22 cellular contexts compared by ENCODE assay signal in the genomic region with DNA sequence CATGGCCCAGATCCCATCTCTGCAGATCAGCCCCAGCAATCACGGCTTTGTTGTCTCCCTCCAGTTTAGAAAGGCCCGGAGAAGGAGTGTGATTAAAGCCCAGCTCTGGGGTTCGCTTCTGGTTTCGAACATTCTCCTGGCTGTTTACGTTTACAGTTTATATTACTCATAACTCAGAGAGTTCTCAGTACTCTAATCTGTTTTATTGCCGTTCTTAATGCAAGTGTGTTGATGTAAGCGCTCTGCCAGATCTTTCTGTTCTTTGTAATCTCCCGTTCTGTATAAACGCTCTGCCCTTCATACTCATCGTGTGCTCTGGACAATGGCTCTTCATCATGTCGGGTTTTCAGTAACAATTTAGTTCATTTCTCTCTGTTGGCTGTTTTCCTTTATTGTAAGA.
A peak's percentile ranks its signal among the peaks of the same experiment; 100 is the strongest.
DNase-seq lines count a peak whose midpoint lies in the region; TF ChIP-seq lines count a peak whose summit lies in the region.
"Had no signal": no experiment of that assay in that cellular context is flagged by ENCODE, and none has a peak within 500 bp of the region (broad histone marks: within the 10 kb centered on the region; RNA-seq: fewer than 3 reads in every experiment).

No MANE protein-coding gene starts in this region.

- H2AFZ ChIP-seq in mesenchymal stem cell (ENCODE audit: low read depth, low read length), result no peak overlapping the region
- no peak overlapping the region for H2AFZ ChIP-seq in trophoblast cell (ENCODE audit: insufficient read depth, low read length, poor library complexity)
- H2AFZ ChIP-seq: GM23338 had no signal

- H3K4me1 ChIP-seq in HEK293 (ENCODE audit: control insufficient read depth, insufficient read depth, low read length), result peaks cover 23% of the 10 kb centered on the region
- H3K4me1 ChIP-seq in mesenchymal stem cell (ENCODE audit: control insufficient read depth, insufficient read depth, low read depth, low read length), result peaks cover 2% of the 10 kb centered on the region
- peaks cover 46% of the 10 kb centered on the region for H3K4me1 ChIP-seq in testis
- no peaks in the 10 kb centered on the region for H3K4me1 ChIP-seq in trophoblast cell (ENCODE audit: control insufficient read depth in 1 of 2, insufficient read depth in 2 of 2, low read length in 2 of 2)
- H3K4me1 ChIP-seq: psoas muscle had no signal

- no peak overlapping the region for H3K18ac ChIP-seq in mesenchymal stem cell (ENCODE audit: low read depth in 1 of 2, low read length in 2 of 2)
- no peak overlapping the region for H3K18ac ChIP-seq in trophoblast cell (ENCODE audit: low read length)

- H3K36me3 ChIP-seq in HEK293 (ENCODE audit: control insufficient read depth in 2 of 2, insufficient read depth in 1 of 2, low read length in 2 of 2) (no peaks in the 10 kb centered on the region), mesenchymal stem cell (ENCODE audit: control insufficient read depth in 1 of 2, insufficient read depth in 2 of 2, low read depth in 1 of 2, low read length in 2 of 2) (no peaks in the 10 kb centered on the region), testis (ENCODE audit: low read depth, missing control alignments) (no peaks in the 10 kb centered on the region), trophoblast cell (ENCODE audit: control insufficient read depth in 1 of 2, insufficient read depth in 2 of 2, low read length in 2 of 2) (no peaks in the 10 kb centered on the region)

- H3K4me2 ChIP-seq in mesenchymal stem cell (ENCODE audit: low read length, poor library complexity, severe bottlenecking), result no peak overlapping the region
- no peak overlapping the region for H3K4me2 ChIP-seq in trophoblast cell (ENCODE audit: low read length)
- H3K4me2 ChIP-seq: GM23338 had no signal

- POLR2A ChIA-PET in HEK293 (lab: Yijun Ruan, JAX), result no interaction called here

- no peak overlapping the region for H2BK15ac ChIP-seq in mesenchymal stem cell (ENCODE audit: low read depth, poor library complexity, severe bottlenecking)

- WGBS in mesenchymal stem cell, result 44% methylated on average over 9 of the region's 11 CpGs
- WGBS in testis, 2 donors, result 29 to 52% methylated on average over 11 of the region's 11 CpGs
- WGBS in trophoblast cell (ENCODE audit: extremely low coverage, insufficient coverage, insufficient read length), result no CpG with 5 or more reads among the region's 11 CpGs

- H3K9me3 ChIP-seq in HEK293 (ENCODE audit: control insufficient read depth, insufficient read depth, low read depth, low read length), result no peaks in the 10 kb centered on the region
- H3K9me3 ChIP-seq in mesenchymal stem cell (ENCODE audit: control insufficient read depth, low read length), result no peaks in the 10 kb centered on the region
- no peaks in the 10 kb centered on the region for H3K9me3 ChIP-seq in testis
- H3K9me3 ChIP-seq in trophoblast cell (ENCODE audit: insufficient read depth, low read depth, low read length), result no peaks in the 10 kb centered on the region
- H3K9me3 ChIP-seq: psoas muscle had no signal

- no peak overlapping the region for H2AK5ac ChIP-seq in mesenchymal stem cell (ENCODE audit: low read length, severe bottlenecking)
- H2AK5ac ChIP-seq in trophoblast cell (ENCODE audit: low read length), result no peak overlapping the region

- H4K12ac ChIP-seq in trophoblast cell (ENCODE audit: low read depth, low read length), result no peak overlapping the region

- H4K91ac ChIP-seq in mesenchymal stem cell (ENCODE audit: low read length) (no peak overlapping the region), trophoblast cell (ENCODE audit: low read depth, low read length) (no peak overlapping the region)

- intact Hi-C loops in testis (cut with DNase I; ENCODE audit: low total_unique reads), result no loop called here

- no peak overlapping the region for H2BK12ac ChIP-seq in mesenchymal stem cell (ENCODE audit: low read length in 2 of 2)
- no peak overlapping the region for H2BK12ac ChIP-seq in trophoblast cell (ENCODE audit: low read length)

- H4K8ac ChIP-seq in mesenchymal stem cell (ENCODE audit: low read length), result no peak overlapping the region
- no peak overlapping the region for H4K8ac ChIP-seq in trophoblast cell (ENCODE audit: low read depth, low read length)

- no peak overlapping the region for H3K14ac ChIP-seq in mesenchymal stem cell (ENCODE audit: low read length in 2 of 2)
- no peak overlapping the region for H3K14ac ChIP-seq in trophoblast cell (ENCODE audit: low read length)

- CTCF ChIA-PET in HEK293 (lab: Yijun Ruan, JAX), result interaction anchor here (1.3 to 3.2 kb wide), 3 partner anchors 116 to 497 kb away, joined by 3 to 31 read pairs (median 6); no protein-coding TSS in a partner anchor

- H3K27ac ChIP-seq in HEK293 (ENCODE audit: extremely low read depth, low read depth, low read length), result no peak overlapping the region
- no peak overlapping the region for H3K27ac ChIP-seq in mesenchymal stem cell (ENCODE audit: low read length, poor library complexity, severe bottlenecking)
- peak overlapping the region; percentile 29 to 70 for H3K27ac ChIP-seq in testis
- H3K27ac ChIP-seq in trophoblast cell (ENCODE audit: low read depth, low read length), result no peak overlapping the region
- H3K27ac ChIP-seq: psoas muscle had no signal

- H3K79me1 ChIP-seq in mesenchymal stem cell (replicated peaks; ENCODE audit: low read length, poor library complexity, severe bottlenecking), result no peaks in the 10 kb centered on the region
- no peaks in the 10 kb centered on the region for H3K79me1 ChIP-seq in trophoblast cell (ENCODE audit: low read length)

- H3K9ac ChIP-seq in mesenchymal stem cell (ENCODE audit: low read length) (no peak overlapping the region), trophoblast cell (ENCODE audit: low read length) (no peak overlapping the region)

- TF ChIP-seq POLR2A in testis (IDR thresholded peaks at IDR 0.05), result no peak

- H3K23ac ChIP-seq in mesenchymal stem cell (ENCODE audit: low read length in 2 of 2), result no peak overlapping the region
- no peak overlapping the region for H3K23ac ChIP-seq in trophoblast cell (ENCODE audit: low read length)

- H3K79me2 ChIP-seq in trophoblast cell (ENCODE audit: control insufficient read depth, insufficient read depth, low read length, poor library complexity), result no peaks in the 10 kb centered on the region

- DNase-seq in choroid plexus epithelial cell (ENCODE audit: low read depth), result peak; percentile 13
- DNase-seq in mesenchymal stem cell, result peak; percentile 87
- no peak for DNase-seq in testis
- no peak for DNase-seq in trophoblast cell
- DNase-seq in T-helper 2 cell, result no peak
- no peak for DNase-seq in HuH-7.5 (ENCODE audit: low spot score)
- DNase-seq: activated CD4-positive, alpha-beta memory T cell treated with anti-CD3 and anti-CD28 coated beads, Interleukin-2, amount 10 ng/mL, durations not matched to agents 7 days and 5 days; activated naive CD4-positive, alpha-beta T cell treated with Interleukin-2 at 50 U/mL for 16 hours; activated T-cell treated with anti-CD3 and anti-CD28 coated beads for 4 hours; amygdala; CD8-positive, alpha-beta T cell; kidney glomerular epithelial cell; midbrain; NCI-H1105; NCI-H2107; NCI-H524 treated with DMSO at 0.1 percent for 48 hours; psoas muscle; stimulated activated CD8-positive, alpha-beta memory T cell treated with anti-CD3 and anti-CD28 coated beads, Interleukin-4, amount 100 ng/mL, for 48 hours; T1000 had no signal

- no peak for TF ChIP-seq CTCF in HEK293 (tag by site-specific recombination; IDR thresholded peaks at IDR 0.05)
- TF ChIP-seq CTCF in choroid plexus epithelial cell (conservative IDR thresholded peaks at IDR 0.05; ENCODE audit: low read depth, low read length), result no peak
- no peak for TF ChIP-seq CTCF in testis (IDR thresholded peaks at IDR 0.05)

- H2BK5ac ChIP-seq in mesenchymal stem cell (ENCODE audit: low read depth, low read length, poor library complexity, severe bottlenecking) (no peak overlapping the region), trophoblast cell (ENCODE audit: low read depth, low read length, poor library complexity) (no peak overlapping the region)

- H3K4ac ChIP-seq in mesenchymal stem cell (ENCODE audit: low read depth in 1 of 2, low read length in 2 of 2) (no peak overlapping the region), trophoblast cell (ENCODE audit: low read depth, low read length) (no peak overlapping the region)

- H3K27me3 ChIP-seq in mesenchymal stem cell (ENCODE audit: control insufficient read depth in 1 of 2, insufficient read depth in 1 of 2, low read length in 2 of 2) (peaks cover 0 to 31% of the 10 kb centered on the region in 2 experiments), testis (no peaks in the 10 kb centered on the region), trophoblast cell (ENCODE audit: insufficient read depth, low read length) (no peaks in the 10 kb centered on the region)

- no peak overlapping the region for H2BK120ac ChIP-seq in mesenchymal stem cell (ENCODE audit: low read depth, low read length)
- H2BK120ac ChIP-seq in trophoblast cell (ENCODE audit: insufficient read depth, low read length, poor library complexity), result no peak overlapping the region

- H3K4me3 ChIP-seq in HEK293 (ENCODE audit: low read depth, low read length), result no peak overlapping the region
- H3K4me3 ChIP-seq in choroid plexus epithelial cell (ENCODE audit: low read depth, low read length), result no peak overlapping the region
- no peak overlapping the region for H3K4me3 ChIP-seq in mesenchymal stem cell (ENCODE audit: insufficient read depth in 1 of 2, low read depth in 1 of 2, low read length in 2 of 2)
- H3K4me3 ChIP-seq in testis, result no peak overlapping the region
- H3K4me3 ChIP-seq in trophoblast cell (ENCODE audit: low read depth, low read length), result no peak overlapping the region
- H3K4me3 ChIP-seq: GM12878, GM23338, psoas muscle had no signal

TF ChIP-seq in HEK293, 187 proteins besides CTCF, POLR2A, EP300 and RAD21 (continues in another document):
- TF ChIP-seq ZNF266 (tag by site-specific recombination; IDR thresholded peaks at IDR 0.05; ENCODE audit: low read depth) (no peak), ZNF48 (tag by site-specific recombination; IDR thresholded peaks at IDR 0.05) (no peak), ZNF274 (IDR thresholded peaks at IDR 0.05; ENCODE audit: low read length) (no peak), ZNF274 (tag by site-specific recombination; IDR thresholded peaks at IDR 0.05; ENCODE audit: borderline replicate concordance) (no peak)
- TF ChIP-seq, protein P1, sequence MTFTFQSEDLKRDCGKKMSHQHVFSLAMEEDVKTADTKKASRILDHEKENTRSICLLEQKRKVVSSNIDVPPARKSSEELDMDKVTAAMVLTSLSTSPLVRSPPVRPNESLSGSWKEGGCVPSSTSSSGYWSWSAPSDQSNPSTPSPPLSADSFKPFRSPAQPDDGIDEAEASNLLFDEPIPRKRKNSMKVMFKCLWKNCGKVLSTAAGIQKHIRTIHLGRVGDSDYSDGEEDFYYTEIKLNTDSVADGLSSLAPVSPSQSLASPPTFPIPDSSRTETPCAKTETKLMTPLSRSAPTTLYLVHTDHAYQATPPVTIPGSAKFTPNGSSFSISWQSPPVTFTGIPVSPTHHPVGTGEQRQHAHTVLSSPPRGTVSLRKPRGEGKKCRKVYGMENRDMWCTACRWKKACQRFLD (tag by site-specific recombination; IDR thresholded peaks at IDR 0.05), result no peak

Comparison
In these comparisons a context has a peak if more than half of its experiments do, and no peak if none do; other contexts are left out.
1. H3K27ac ChIP-seq: peak in testis (2 of 2); none in HEK293 (single experiment), mesenchymal stem cell (single experiment) and trophoblast cell (single experiment).
2. DNase-seq: peak in choroid plexus epithelial cell (single experiment) and mesenchymal stem cell (single experiment); none in testis (single experiment), trophoblast cell (0 of 2), T-helper 2 cell (0 of 5) and HuH-7.5 (single experiment).